ENCODE assay signal across 32 cellular contexts in genomic region chr2:198096965-198097364, GRCh38.
"Had no signal": no experiment of that assay in that cellular context is flagged by ENCODE, and none has a peak within 500 bp of the region (broad histone marks: within the 10 kb centered on the region; RNA-seq: fewer than 3 reads in every experiment).

No MANE protein-coding gene starts in this region.

- H3K9me3 ChIP-seq: MG63 had no signal

- H3K27ac Mint-ChIP-seq: activated B cell treated with CpG ODN at 0.5 μM for 24 hours; activated CD4-positive, alpha-beta memory T cell treated with anti-CD3 and anti-CD28 coated beads for 36 hours; activated naive CD4-positive, alpha-beta T cell treated with anti-CD3 and anti-CD28 coated beads, Interleukin-2, amount 10 ng/mL, durations not matched to agents 7 days and 5 days; activated naive CD8-positive, alpha-beta T cell treated with anti-CD3 and anti-CD28 coated beads for 36 hours had no signal

- DNase-seq: activated B cell treated with CpG ODN at 0.5 μM for 24 hours; activated CD4-positive, alpha-beta memory T cell treated with anti-CD3 and anti-CD28 coated beads for 36 hours; activated CD4-positive, alpha-beta T cell treated with anti-CD3 and anti-CD28 coated beads for 4 hours; activated CD4-positive, alpha-beta T cell treated with anti-CD3 and anti-CD28 coated beads, Interleukin-2, amount 50 U/mL, for 1 hour; activated CD4-positive, CD25-positive, alpha-beta regulatory T cell treated with anti-CD3 and anti-CD28 coated beads, Interleukin-2, amount 50 U/mL, for 72 hours; activated CD8-positive, alpha-beta memory T cell treated with anti-CD3 and anti-CD28 coated beads, Interleukin-2, amount 50 U/mL, for 4 hours; activated effector memory CD4-positive, alpha-beta T cell treated with Interleukin-2 at 50 U/mL for 16 hours; activated naive CD4-positive, alpha-beta T cell treated with anti-CD3 and anti-CD28 coated beads, Interleukin-2, amount 10 ng/mL, durations not matched to agents 7 days and 5 days; activated naive CD8-positive, alpha-beta T cell treated with anti-CD3 and anti-CD28 coated beads for 36 hours; activated T-cell treated with anti-CD3 and anti-CD28 coated beads for 4 hours; activated T-cell treated with anti-CD3 and anti-CD28 coated beads, Interleukin-2, amount 50 U/mL, for 48 hours; amniotic stem cell; aorta; brain microvascular endothelial cell; Kasumi-1; KG1; MG63; NCI-H1048; NCI-H1105 treated with DMSO at 0.1 percent for 48 hours; NCI-H1436; NCI-H1694; NCI-H1930; NCI-H2081 treated with DMSO at 0.1 percent for 48 hours; NCI-H345; NCI-H524 treated with DMSO at 0.1 percent for 48 hours; SIG-M5; SW 1271; T-helper 1 cell; T-helper 2 cell; T-helper 9 cell had no signal

- H3K36me3 ChIP-seq: brain microvascular endothelial cell, MG63 had no signal

- H3K4me3 ChIP-seq: MG63 had no signal

- H3K9me3 Mint-ChIP-seq: activated CD4-positive, alpha-beta memory T cell treated with anti-CD3 and anti-CD28 coated beads for 36 hours; activated naive CD4-positive, alpha-beta T cell treated with anti-CD3 and anti-CD28 coated beads, Interleukin-2, amount 10 ng/mL, durations not matched to agents 7 days and 5 days; activated naive CD8-positive, alpha-beta T cell treated with anti-CD3 and anti-CD28 coated beads for 36 hours had no signal

- ATAC-seq: Panc1 had no signal

- H3K27me3 ChIP-seq: brain microvascular endothelial cell had no signal

- H3K27ac ChIP-seq: brain microvascular endothelial cell, VCaP had no signal
